ENCODE assay signal across 24 cellular contexts in the genomic region with DNA sequence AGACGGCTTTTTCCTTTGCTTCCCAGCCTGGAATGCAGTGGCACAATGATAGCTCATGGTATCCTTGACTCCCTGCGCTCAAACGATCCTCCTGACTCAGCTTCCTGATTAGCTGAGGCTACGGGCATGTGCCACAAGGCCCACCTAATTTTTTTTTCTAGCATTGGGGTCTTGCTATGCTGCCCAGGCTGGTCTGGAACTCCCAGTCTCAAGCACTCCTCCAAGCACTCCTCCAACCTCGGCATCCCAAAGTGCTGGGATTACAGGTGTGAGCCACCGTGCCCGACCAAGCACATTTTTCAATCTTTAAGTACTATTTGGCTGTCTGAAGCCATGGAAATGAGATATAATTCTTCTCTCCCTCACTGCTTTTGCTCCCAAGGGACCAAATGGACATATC. TPM values are rescaled to one million over a fixed set of nuclear protein-coding genes. Genes with fewer than 3 reads are reported as not detected.
DNase-seq lines count a peak whose midpoint lies in the region; ATAC-seq and TF ChIP-seq lines count a peak whose summit lies in the region.
"Had no signal": no experiment of that assay in that cellular context is flagged by ENCODE, and none has a peak within 500 bp of the region (broad histone marks: within the 10 kb centered on the region; RNA-seq: fewer than 3 reads in every experiment).

No MANE protein-coding gene starts in this region.

- H3K27me3 ChIP-seq in adrenal gland: no peaks in the 10 kb centered on the region

- no peaks in the 10 kb centered on the region for H3K27me3 Mint-ChIP-seq in activated CD4-positive, alpha-beta T cell treated with anti-CD3 and anti-CD28 coated beads, Interleukin-2, amount 10 ng/mL, durations not matched to agents 7 days and 5 days
- H3K27me3 Mint-ChIP-seq in WTC11 (ENCODE audit: low read depth) (peaks cover 28% of the 10 kb centered on the region), neural crest cell (ENCODE audit: low read depth) (peaks cover 8% of the 10 kb centered on the region), CD14-positive monocyte (ENCODE audit: low read depth in 3 of 3) (peaks cover 3 to 25% (median 6%) of the 10 kb centered on the region in 3 donors)

- CTCF ChIA-PET in activated CD4-positive, alpha-beta T cell treated with anti-CD3 and anti-CD28 coated beads, Interleukin-2, amount 10 ng/mL, durations not matched to agents 7 days and 5 days (lab: Charles Lee): interaction anchor here (1.6 kb wide), 1 partner anchor 30 kb away, joined by 7 read pairs; no protein-coding TSS in a partner anchor
- CTCF ChIA-PET in HEK293 (lab: Yijun Ruan, JAX): interaction anchor here (0.7 to 0.9 kb wide), 2 partner anchors 31 to 316 kb away, joined by 3 to 5 read pairs; no protein-coding TSS in a partner anchor
- CTCF ChIA-PET in WTC11 (lab: Charles Lee): interaction anchor here (1.5 kb wide), 1 partner anchor 11 kb away, joined by 7 read pairs; no protein-coding TSS in a partner anchor

- H3K4me3 ChIP-seq in HEK293 (ENCODE audit: low read depth, low read length): no peak overlapping the region
- H3K4me3 ChIP-seq in adrenal gland: no peak overlapping the region
- H3K4me3 ChIP-seq: A549, GM12878, GM23248 had no signal

- peak overlapping the region; percentile 48 for H3K27ac Mint-ChIP-seq in activated CD4-positive, alpha-beta T cell treated with anti-CD3 and anti-CD28 coated beads, Interleukin-2, amount 10 ng/mL, durations not matched to agents 7 days and 5 days
- H3K27ac Mint-ChIP-seq in WTC11 (no peak overlapping the region), neural crest cell (ENCODE audit: unreplicated experiment) (no peak overlapping the region), CD14-positive monocyte (no peak overlapping the region)
- H3K27ac Mint-ChIP-seq: HFFc6 had no signal

- H3K27ac ChIP-seq in HEK293 (ENCODE audit: extremely low read depth, low read depth, low read length): no peak overlapping the region
- H3K27ac ChIP-seq in adrenal gland: no peak overlapping the region
- H3K27ac ChIP-seq: 22Rv1, A549, C4-2B, GM23248 had no signal

- H3K4me1 ChIP-seq in HEK293 (ENCODE audit: control insufficient read depth, insufficient read depth, low read length): no peaks in the 10 kb centered on the region
- peaks cover 0 to 19% of the 10 kb centered on the region in 2 donors for H3K4me1 ChIP-seq in adrenal gland (replicated peaks in 1 of 2)
- H3K4me1 ChIP-seq: A549 had no signal

- TF ChIP-seq POLR2A in adrenal gland (IDR thresholded peaks at IDR 0.05): no peak

- no peak for TF ChIP-seq CTCF in HEK293 (tag by site-specific recombination; IDR thresholded peaks at IDR 0.05)
- no peak for TF ChIP-seq CTCF in WTC11 (IDR thresholded peaks at IDR 0.05)
- TF ChIP-seq CTCF in neural crest cell (conservative IDR thresholded peaks at IDR 0.05): no peak
- TF ChIP-seq CTCF in CD14-positive monocyte (IDR thresholded peaks at IDR 0.05): no peak
- TF ChIP-seq CTCF in adrenal gland (IDR thresholded peaks at IDR 0.05): no peak

- intact Hi-C loops in CD14-positive monocyte (cut with micrococcal nuclease) (loop anchor here in 1 of 2 donors (10.0 kb wide), 1 partner anchor 185 kb away; no protein-coding TSS in a partner anchor), adrenal gland (cut with DNase I) (no loop called here)

- no peaks in the 10 kb centered on the region for H3K36me3 Mint-ChIP-seq in activated CD4-positive, alpha-beta T cell treated with anti-CD3 and anti-CD28 coated beads, Interleukin-2, amount 10 ng/mL, durations not matched to agents 7 days and 5 days (ENCODE audit: low read depth)
- no peaks in the 10 kb centered on the region for H3K36me3 Mint-ChIP-seq in WTC11
- H3K36me3 Mint-ChIP-seq in neural crest cell (ENCODE audit: low read depth): no peaks in the 10 kb centered on the region
- no peaks in the 10 kb centered on the region for H3K36me3 Mint-ChIP-seq in CD14-positive monocyte
- H3K36me3 Mint-ChIP-seq: CD8-positive, alpha-beta T cell; IgD-negative memory B cell had no signal

- H3K4me3 Mint-ChIP-seq in activated CD4-positive, alpha-beta T cell treated with anti-CD3 and anti-CD28 coated beads, Interleukin-2, amount 10 ng/mL, durations not matched to agents 7 days and 5 days: no peak overlapping the region
- H3K4me3 Mint-ChIP-seq in WTC11: no peak overlapping the region
- peak overlapping the region; percentile 32 for H3K4me3 Mint-ChIP-seq in neural crest cell
- H3K4me3 Mint-ChIP-seq in CD14-positive monocyte: no peak overlapping the region
- H3K4me3 Mint-ChIP-seq: HFFc6 had no signal

- no peak for DNase-seq in activated CD4-positive, alpha-beta T cell treated with anti-CD3 and anti-CD28 coated beads, Interleukin-2, amount 10 ng/mL, durations not matched to agents 7 days and 5 days
- no peak for DNase-seq in activated CD4-positive, alpha-beta T cell treated with anti-CD3 and anti-CD28 coated beads, Interleukin-2, amount 50 U/mL, for 4 hours
- DNase-seq in WTC11 (ENCODE audit: low spot score): no peak
- DNase-seq in neural crest cell (ENCODE audit: low read depth, low spot score): no peak
- no peak for DNase-seq in CD14-positive monocyte (ENCODE audit: low spot score)
- DNase-seq in adrenal gland: no peak
- DNase-seq: AML-193; CD8-positive, alpha-beta T cell; COR-L47; DMS 273 treated with DMSO at 0.1 percent for 48 hours; DMS53; DND-41; EL; GM23248; HCEC 1CT; HFFc6 had no signal

- no peaks in the 10 kb centered on the region for H3K9me3 Mint-ChIP-seq in activated CD4-positive, alpha-beta T cell treated with anti-CD3 and anti-CD28 coated beads, Interleukin-2, amount 10 ng/mL, durations not matched to agents 7 days and 5 days
- H3K9me3 Mint-ChIP-seq in WTC11 (no peaks in the 10 kb centered on the region), neural crest cell (no peaks in the 10 kb centered on the region), CD14-positive monocyte (peaks cover 0 to 2% (median 0%) of the 10 kb centered on the region in 7 donors)
- H3K9me3 Mint-ChIP-seq: CD8-positive, alpha-beta T cell; HFFc6; IgD-negative memory B cell had no signal

- no peak for ATAC-seq in WTC11
- no peak for ATAC-seq in GM18520 (IDR thresholded peaks at IDR 0.05; ENCODE audit: unreplicated experiment)
- ATAC-seq: A549; CD8-positive, alpha-beta T cell; GM12878 had no signal

- POLR2A ChIA-PET in activated CD4-positive, alpha-beta T cell treated with anti-CD3 and anti-CD28 coated beads, Interleukin-2, amount 10 ng/mL, durations not matched to agents 7 days and 5 days (lab: Charles Lee): no interaction called here
- POLR2A ChIA-PET in HEK293 (lab: Yijun Ruan, JAX) (interaction anchor here (0.7 kb wide), 1 partner anchor 19 kb away, joined by 3 read pairs; no protein-coding TSS in a partner anchor), WTC11 (lab: Charles Lee) (no interaction called here)

- 81 to 93% (median 86%) methylated on average over 7 of the region's 7 CpGs for WGBS in adrenal gland, 4 donors

- H3K9me3 ChIP-seq in HEK293 (ENCODE audit: control insufficient read depth, insufficient read depth, low read depth, low read length): no peaks in the 10 kb centered on the region
- no peaks in the 10 kb centered on the region for H3K9me3 ChIP-seq in adrenal gland (replicated peaks in 1 of 3)
- H3K9me3 ChIP-seq: A549 had no signal

- H3K36me3 ChIP-seq in HEK293 (ENCODE audit: control insufficient read depth in 2 of 2, insufficient read depth in 1 of 2, low read length in 2 of 2): no peaks in the 10 kb centered on the region
- no peaks in the 10 kb centered on the region for H3K36me3 ChIP-seq in adrenal gland (replicated peaks in 1 of 2)

- H3K4me1 Mint-ChIP-seq in activated CD4-positive, alpha-beta T cell treated with anti-CD3 and anti-CD28 coated beads, Interleukin-2, amount 10 ng/mL, durations not matched to agents 7 days and 5 days: peaks cover 20% of the 10 kb centered on the region
- H3K4me1 Mint-ChIP-seq in WTC11 (peaks cover 18% of the 10 kb centered on the region), neural crest cell (peaks cover 32% of the 10 kb centered on the region), CD14-positive monocyte (peaks cover 29% of the 10 kb centered on the region)

TF ChIP-seq in HEK293, 187 proteins besides CTCF, POLR2A, EP300 and RAD21:
- TF ChIP-seq ZXDB (tag by site-specific recombination; IDR thresholded peaks at IDR 0.05): no peak
- TF ChIP-seq ZNF121 (tag by site-specific recombination; IDR thresholded peaks at IDR 0.05): peak; percentile 53; the same call in 1 of the 2 replicates

TF ChIP-seq in WTC11, 78 proteins besides CTCF, POLR2A, EP300 and RAD21:
- peak; percentile 86 for TF ChIP-seq ZNF121 (CRISPR knock-in tag; IDR thresholded peaks at IDR 0.05)
- TF ChIP-seq, protein P1, sequence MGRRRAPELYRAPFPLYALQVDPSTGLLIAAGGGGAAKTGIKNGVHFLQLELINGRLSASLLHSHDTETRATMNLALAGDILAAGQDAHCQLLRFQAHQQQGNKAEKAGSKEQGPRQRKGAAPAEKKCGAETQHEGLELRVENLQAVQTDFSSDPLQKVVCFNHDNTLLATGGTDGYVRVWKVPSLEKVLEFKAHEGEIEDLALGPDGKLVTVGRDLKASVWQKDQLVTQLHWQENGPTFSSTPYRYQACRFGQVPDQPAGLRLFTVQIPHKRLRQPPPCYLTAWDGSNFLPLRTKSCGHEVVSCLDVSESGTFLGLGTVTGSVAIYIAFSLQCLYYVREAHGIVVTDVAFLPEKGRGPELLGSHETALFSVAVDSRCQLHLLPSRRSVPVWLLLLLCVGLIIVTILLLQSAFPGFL (CRISPR knock-in tag; IDR thresholded peaks at IDR 0.05; ENCODE audit: borderline replicate concordance): no peak

RNA-seq across cellular contexts. Expression of a gene that starts 58.7 kb away (rescaled TPM):
- total RNA-seq in activated CD4-positive, alpha-beta T cell treated with anti-CD3 and anti-CD28 coated beads, Interleukin-2, amount 10 ng/mL, durations not matched to agents 7 days and 5 days: not detected
- not detected in 3 replicates for total RNA-seq in WTC11 (2021)
- not detected in 2 replicates for total RNA-seq in neural crest cell
- polyA plus RNA-seq in CD14-positive monocyte: not detected
- under 1 TPM in 1 of 8 donors, not detected in 7; 0.39 TPM for total RNA-seq in adrenal gland
- polyA plus RNA-seq in adrenal gland: under 1 TPM in 2 of 3 donors, not detected in 1; 0.03 to 0.37 TPM
- total RNA-seq: CD8-positive, alpha-beta T cell; G401 had no signal
- polyA plus RNA-seq: IgD-negative memory B cell had no signal
